In genomic region chr7:2307690-2308107, GRCh38 we compare ENCODE assay signal across 11 cellular contexts. TPM values are rescaled to one million over a fixed set of nuclear protein-coding genes. Genes with fewer than 3 reads are reported as not detected.
DNase-seq lines count a peak whose midpoint lies in the region; ATAC-seq lines count a peak whose summit lies in the region.
"Had no signal": no experiment of that assay in that cellular context is flagged by ENCODE, and none has a peak within 500 bp of the region (broad histone marks: within the 10 kb centered on the region; RNA-seq: fewer than 3 reads in every experiment).

No MANE protein-coding gene starts in this region.

- DNase-seq in iris pigment epithelial cell (ENCODE audit: low read depth) (peak; percentile 38), NCI-H146 treated with DMSO at 0.1 percent for 48 hours (lab: John Stamatoyannopoulos, UW; ENCODE audit: unreplicated experiment) (no peak), iPS-NIHi11 (ENCODE audit: low spot score) (no peak), occipital lobe (lab: John Stamatoyannopoulos, UW) (no peak)
- no peak for DNase-seq in stimulated activated naive CD4-positive, alpha-beta T cell (lab: John Stamatoyannopoulos, UW)
- DNase-seq: activated naive CD4-positive, alpha-beta T cell treated with anti-CD3 and anti-CD28 coated beads for 36 hours; kidney glomerular epithelial cell; NCI-H2171 had no signal

- ATAC-seq in GM18502 (IDR thresholded peaks at IDR 0.05; ENCODE audit: poor library complexity, unreplicated experiment) (peak; percentile 61), GM21447 (IDR thresholded peaks at IDR 0.05; ENCODE audit: unreplicated experiment) (peak; percentile 53), HG03520 (IDR thresholded peaks at IDR 0.05; ENCODE audit: unreplicated experiment) (peak; percentile 53)

RNA-seq across cellular contexts. Expression of gene SNX8, which starts 6.5 kb away (rescaled TPM):
- total RNA-seq in occipital lobe: 13.4 TPM

RNA-seq across cellular contexts. Expression of gene EIF3B, which starts 46.9 kb away (rescaled TPM):
- total RNA-seq in occipital lobe: 63.0 TPM
